Comparison of ENCODE assay signal across 16 cellular contexts in the genomic region with DNA sequence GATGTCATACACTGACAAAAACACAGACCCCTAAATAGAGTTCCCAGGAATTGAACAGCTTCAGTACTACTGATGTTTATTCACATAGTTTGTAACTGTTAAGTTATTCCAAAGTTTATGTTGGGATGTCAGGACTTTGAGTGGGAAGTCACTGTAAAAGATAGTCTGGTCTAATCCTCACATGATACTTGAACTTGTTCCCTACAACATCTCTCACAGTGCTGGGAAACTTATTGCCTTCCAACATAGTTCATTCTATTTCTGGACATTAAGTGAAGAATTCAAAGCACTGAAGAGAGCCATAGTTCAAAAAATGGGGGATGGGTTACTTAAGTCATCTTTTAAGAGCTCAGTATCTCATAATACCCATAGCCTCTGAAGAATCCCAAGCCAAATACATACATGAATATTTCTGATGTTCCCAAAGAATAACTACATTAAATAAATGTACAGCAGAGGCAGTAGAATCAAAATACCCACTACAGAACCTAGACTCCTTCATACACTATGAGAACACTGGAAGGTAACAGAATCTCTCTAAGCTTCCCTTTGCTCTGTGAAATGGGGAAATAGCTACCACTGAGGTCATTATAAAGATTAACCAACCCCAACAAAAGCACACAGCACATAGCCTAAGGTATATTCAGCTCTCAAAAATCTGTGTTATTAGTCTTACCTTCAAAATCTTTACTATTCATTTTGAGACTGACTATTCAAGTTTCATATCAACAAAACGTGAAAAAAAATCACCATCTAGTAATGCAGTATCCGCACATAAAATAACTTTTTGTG.
"Had no signal": no experiment of that assay in that cellular context is flagged by ENCODE, and none has a peak within 500 bp of the region (broad histone marks: within the 10 kb centered on the region; RNA-seq: fewer than 3 reads in every experiment).

No MANE protein-coding gene starts in this region.

- H3K27ac ChIP-seq: esophagus muscularis mucosa, hepatocyte, parathyroid adenoma, sigmoid colon, spleen, thyroid gland had no signal

- H3K4me1 Mint-ChIP-seq: activated naive CD4-positive, alpha-beta T cell treated with anti-CD3 and anti-CD28 coated beads, Interleukin-2, amount 50 U/mL, for 24 hours; stimulated activated naive B cell treated with anti-CD40 and anti-IgM and Interleukin-4, amounts not matched to agents 10 μg/mL and 1 μg/mL and 100 μg/mL, for 72 hours had no signal

- H3K27me3 Mint-ChIP-seq: activated naive CD4-positive, alpha-beta T cell treated with anti-CD3 and anti-CD28 coated beads, Interleukin-2, amount 50 U/mL, for 24 hours; dendritic cell treated with granulocyte-macrophage colony-stimulating factor and Interleukin-4, amounts not matched to agents 40 ng/mL and 50 ng/mL, for 4 days; stimulated activated naive B cell treated with anti-CD40 and anti-IgM and Interleukin-4, amounts not matched to agents 10 μg/mL and 1 μg/mL and 100 μg/mL, for 72 hours had no signal

- H3K9me3 Mint-ChIP-seq: dendritic cell treated with granulocyte-macrophage colony-stimulating factor and Interleukin-4, amounts not matched to agents 40 ng/mL and 50 ng/mL, for 4 days; nephron; stimulated activated naive B cell treated with anti-CD40 and anti-IgM and Interleukin-4, amounts not matched to agents 10 μg/mL and 1 μg/mL and 100 μg/mL, for 72 hours had no signal

- H3K27me3 ChIP-seq: esophagus muscularis mucosa, hepatocyte, sigmoid colon, spleen, thyroid gland had no signal

- H3K27ac Mint-ChIP-seq: activated naive CD4-positive, alpha-beta T cell treated with anti-CD3 and anti-CD28 coated beads, Interleukin-2, amount 50 U/mL, for 24 hours; dendritic cell treated with granulocyte-macrophage colony-stimulating factor and Interleukin-4, amounts not matched to agents 40 ng/mL and 50 ng/mL, for 4 days; nephron; stimulated activated naive B cell treated with anti-CD40 and anti-IgM and Interleukin-4, amounts not matched to agents 10 μg/mL and 1 μg/mL and 100 μg/mL, for 72 hours had no signal

- H3K36me3 Mint-ChIP-seq: activated naive CD4-positive, alpha-beta T cell treated with anti-CD3 and anti-CD28 coated beads, Interleukin-2, amount 50 U/mL, for 24 hours; stimulated activated naive B cell treated with anti-CD40 and anti-IgM and Interleukin-4, amounts not matched to agents 10 μg/mL and 1 μg/mL and 100 μg/mL, for 72 hours had no signal

- H3K36me3 ChIP-seq: esophagus muscularis mucosa, sigmoid colon, spleen, thyroid gland had no signal

- H3K4me3 Mint-ChIP-seq: activated naive CD4-positive, alpha-beta T cell treated with anti-CD3 and anti-CD28 coated beads, Interleukin-2, amount 50 U/mL, for 24 hours; dendritic cell treated with granulocyte-macrophage colony-stimulating factor and Interleukin-4, amounts not matched to agents 40 ng/mL and 50 ng/mL, for 4 days; nephron; stimulated activated naive B cell treated with anti-CD40 and anti-IgM and Interleukin-4, amounts not matched to agents 10 μg/mL and 1 μg/mL and 100 μg/mL, for 72 hours had no signal

- H3K9me3 ChIP-seq: esophagus muscularis mucosa, sigmoid colon, spleen, thyroid gland had no signal

- H3K4me1 ChIP-seq: sigmoid colon, spleen, thyroid gland had no signal

- DNase-seq: activated CD4-positive, alpha-beta T cell treated with anti-CD3 and anti-CD28 coated beads, Interleukin-2, amount 50 U/mL, for 4 hours; activated gamma-delta T cell; effector CD8-positive, alpha-beta T cell; midbrain; sigmoid colon; spleen; stimulated activated CD4-positive, alpha-beta T cell treated with anti-CD3 and anti-CD28 coated beads, Interleukin-4, amount 100 ng/mL, for 4 hours; stimulated activated naive B cell treated with anti-CD40 and anti-IgM and Interleukin-4, amounts not matched to agents 10 μg/mL and 1 μg/mL and 100 μg/mL, for 72 hours; T-helper 2 cell; thyroid gland had no signal

- H3K4me3 ChIP-seq: esophagus muscularis mucosa, hepatocyte, sigmoid colon, spleen, thyroid gland had no signal
